In genomic region chr20:38729767-38730166, GRCh38 we compare ENCODE assay signal across 1 cellular context.
A peak's percentile ranks its signal among the peaks of the same experiment; 100 is the strongest.
TF ChIP-seq lines count a peak whose summit lies in the region.

No MANE protein-coding gene starts in this region.

TF ChIP-seq in HepG2, 621 proteins besides CTCF, POLR2A, EP300 and RAD21:
- TF ChIP-seq EZH2 (conservative IDR thresholded peaks at IDR 0.05; ENCODE audit: low read depth, low read length) (peak; percentile 47; the same call in 1 of the 2 replicates), ATF4 (CRISPR knock-in tag; IDR thresholded peaks at IDR 0.05) (no peak), ZNF235 (CRISPR knock-in tag; IDR thresholded peaks at IDR 0.05; ENCODE audit: borderline replicate concordance) (0 out of 2 replicates have a peak, but pooled peaks have one; percentile 18), SYNCRIP (IDR thresholded peaks at IDR 0.05; ENCODE audit: insufficient read depth, low read depth, low read length) (no peak)
